ENCODE assay signal across 26 cellular contexts in the genomic region with DNA sequence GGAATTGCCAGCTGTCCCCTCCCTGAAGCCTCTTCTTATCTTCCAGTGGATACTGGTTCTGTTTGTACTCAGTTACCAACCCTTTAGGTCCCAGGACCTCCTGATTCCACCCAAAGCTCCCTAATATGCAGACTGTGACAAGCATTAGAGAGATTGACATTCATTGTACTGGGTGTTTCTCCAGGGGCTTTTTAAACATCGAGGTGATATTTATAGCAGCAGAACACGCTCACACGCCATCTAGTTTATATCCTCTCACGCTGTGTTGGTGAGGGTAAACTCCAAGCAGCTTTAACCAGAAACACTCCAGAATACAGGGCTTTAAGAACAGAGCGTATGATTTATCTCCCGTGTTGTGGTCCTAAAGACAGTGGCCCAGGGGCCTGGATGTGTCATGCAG.
A peak's percentile ranks its signal among the peaks of the same experiment; 100 is the strongest.
DNase-seq lines count a peak whose midpoint lies in the region; ATAC-seq, FAIRE-seq and TF ChIP-seq lines count a peak whose summit lies in the region.
"Had no signal": no experiment of that assay in that cellular context is flagged by ENCODE, and none has a peak within 500 bp of the region (broad histone marks: within the 10 kb centered on the region; RNA-seq: fewer than 3 reads in every experiment).

No MANE protein-coding gene starts in this region.

- H3K36me3 ChIP-seq in SJCRH30 = no peaks in the 10 kb centered on the region
- no peaks in the 10 kb centered on the region for H3K36me3 ChIP-seq in GM12878 (ENCODE audit: control insufficient read depth in 2 of 2, insufficient read depth in 2 of 2, low read length in 1 of 2)
- H3K36me3 ChIP-seq in neural cell (ENCODE audit: insufficient read depth, low read length) = no peaks in the 10 kb centered on the region
- no peaks in the 10 kb centered on the region for H3K36me3 ChIP-seq in GM23248 (ENCODE audit: low read depth)
- H3K36me3 ChIP-seq: BE2C, BLaER1 had no signal

- TF ChIP-seq CTCF in GM12865 (IDR thresholded peaks at IDR 0.05; ENCODE audit: insufficient read depth, low read depth, low read length, missing control alignments) (no peak), GM12878 (IDR thresholded peaks at IDR 0.05 in 2 of 3, conservative IDR thresholded peaks at IDR 0.05 in 1 of 3; ENCODE audit: control insufficient read depth in 2 of 3, extremely low read depth in 1 of 3, insufficient read depth in 1 of 3, low read depth in 3 of 3, low read length in 3 of 3) (no peak), neural cell (IDR thresholded peaks at IDR 0.05; ENCODE audit: poor library complexity, severe bottlenecking) (no peak)

- in situ Hi-C loops in GM12878 (cut with MboI) (no loop called here), GM23248 (cut with MboI) (no loop called here)

- H2AFZ ChIP-seq in GM12878 (ENCODE audit: control insufficient read depth, low read depth, low read length) = no peak overlapping the region
- no peak overlapping the region for H2AFZ ChIP-seq in neural cell (ENCODE audit: low read depth, low read length)
- H2AFZ ChIP-seq in GM23248 = no peak overlapping the region

- no peaks in the 10 kb centered on the region for H3K9me2 ChIP-seq in neural cell (ENCODE audit: insufficient read depth, low read length)
- H3K9me2 ChIP-seq in GM23248 (ENCODE audit: insufficient read depth) = no peaks in the 10 kb centered on the region

- WGBS in GM12878 (ENCODE audit: insufficient coverage, insufficient replicate concordance, low lambda C conversion rate, missing lambda C conversion rate) = 14% methylated on average over 6 of the region's 6 CpGs
- 26 to 36% methylated on average over 6 of the region's 6 CpGs for WGBS in GM23248 (ENCODE audit: low coverage in 1 of 2, low lambda C conversion rate in 2 of 2, missing lambda C conversion rate in 2 of 2), 2 experiments

- no peak for TF ChIP-seq POLR2A in GM12878 (IDR thresholded peaks at IDR 0.05; ENCODE audit: low read depth, low read length)

- H3K4me3 ChIP-seq in GM12865 (ENCODE audit: low read depth, low read length) (no peak overlapping the region), SJCRH30 (no peak overlapping the region), GM12878 (no peak overlapping the region), neural cell (ENCODE audit: low read length) (peak overlapping the region; percentile 52), GM23248 (no peak overlapping the region)
- H3K4me3 ChIP-seq: BLaER1 had no signal

- TF ChIP-seq EP300 in GM12878 (IDR thresholded peaks at IDR 0.05; ENCODE audit: borderline replicate concordance in 1 of 2, control insufficient read depth in 1 of 2, low read depth in 2 of 2, low read length in 2 of 2) (no peak), neural cell (conservative IDR thresholded peaks at IDR 0.05; ENCODE audit: poor library complexity, severe bottlenecking) (peak; percentile 78)

- RAD21 ChIA-PET in GM12878 (lab: Charles Lee; ENCODE audit: unreplicated experiment) = interaction anchor here (1.6 kb wide), 1 partner anchor 17 kb away, joined by 4 read pairs; no protein-coding TSS in a partner anchor

- H3K27ac ChIP-seq in SJCRH30 (peak overlapping the region; percentile 55; the same call in 1 of the 2 replicates), GM12878 (ENCODE audit: control insufficient read depth, insufficient read depth) (no peak overlapping the region), neural cell (ENCODE audit: low read length) (peak overlapping the region; percentile 81), GM23248 (no peak overlapping the region)
- H3K27ac ChIP-seq: BLaER1 had no signal

- H3K9ac ChIP-seq in GM12878 (ENCODE audit: control insufficient read depth, insufficient read depth, low read length) (no peak overlapping the region), neural cell (ENCODE audit: low read length) (peak overlapping the region; percentile 59), GM23248 (no peak overlapping the region)
- H3K9ac ChIP-seq: BLaER1 had no signal

- H3F3A ChIP-seq in neural cell (ENCODE audit: insufficient read depth, low read length, poor library complexity, severe bottlenecking) = no peaks in the 10 kb centered on the region
- no peaks in the 10 kb centered on the region for H3F3A ChIP-seq in GM23248 (ENCODE audit: insufficient read depth)

- H4K20me1 ChIP-seq in GM12878 (ENCODE audit: control insufficient read depth, insufficient read depth) = no peaks in the 10 kb centered on the region
- no peaks in the 10 kb centered on the region for H4K20me1 ChIP-seq in neural cell (ENCODE audit: insufficient read depth)
- no peaks in the 10 kb centered on the region for H4K20me1 ChIP-seq in GM23248 (ENCODE audit: insufficient read depth)
- H4K20me1 ChIP-seq: BLaER1 had no signal

- H3K4me1 ChIP-seq in SJCRH30 = peaks cover 17% of the 10 kb centered on the region; the same call in 1 of the 2 replicates
- no peaks in the 10 kb centered on the region for H3K4me1 ChIP-seq in GM12878 (ENCODE audit: control insufficient read depth, insufficient read depth, low read length)
- H3K4me1 ChIP-seq in GM23248 (ENCODE audit: insufficient read depth) = no peaks in the 10 kb centered on the region
- H3K4me1 ChIP-seq: BE2C, BLaER1 had no signal

- no peaks in the 10 kb centered on the region for H3K9me3 ChIP-seq in SJCRH30 (replicated peaks)
- no peaks in the 10 kb centered on the region; the same call in 2 of the 3 replicates for H3K9me3 ChIP-seq in GM12878 (replicated peaks; ENCODE audit: control insufficient read depth, insufficient read depth, low read length)
- no peaks in the 10 kb centered on the region for H3K9me3 ChIP-seq in neural cell (ENCODE audit: low read length)
- H3K9me3 ChIP-seq in GM23248 (ENCODE audit: low read depth) = no peaks in the 10 kb centered on the region
- H3K9me3 ChIP-seq: BE2C, BLaER1 had no signal

- H3K4me2 ChIP-seq in GM12878 (ENCODE audit: control insufficient read depth, insufficient read depth) (no peak overlapping the region), neural cell (ENCODE audit: low read length) (peak overlapping the region; percentile 45), GM23248 (ENCODE audit: unreplicated experiment) (no peak overlapping the region)
- H3K4me2 ChIP-seq: BLaER1 had no signal

- no peak for FAIRE-seq in GM12878 (lab: Jason Lieb, UNC)
- FAIRE-seq: A204.1, GM12892, GM18507 had no signal

- no TSS peak for BruUV-seq in GM12878 (replicated peaks; lab: Mats Ljungman, UMichigan)

- CTCF ChIA-PET in GM12878 (lab: Yijun Ruan, JAX) = interaction anchor here (0.6 kb wide), 1 partner anchor 117 kb away, joined by 3 read pairs; no protein-coding TSS in a partner anchor

- TF ChIP-seq RAD21 in GM12878 (IDR thresholded peaks at IDR 0.05; ENCODE audit: insufficient read depth, low read depth, low read length) (no peak), neural cell (conservative IDR thresholded peaks at IDR 0.05) (peak; percentile 33)

- intact Hi-C loops in GM12878 (cut with micrococcal nuclease; ENCODE audit: unreplicated experiment) = no loop called here

- SMC1A ChIA-PET in GM12878 (lab: Charles Lee; ENCODE audit: uncharacterized antibody, unreplicated experiment) = interaction anchor here (0.6 to 1.5 kb wide), 4 partner anchors 13 to 93 kb away, joined by 3 to 4 read pairs (median 3); no protein-coding TSS in a partner anchor

- ATAC-seq in GM12878 = peak; percentile 56

- peak; percentile 11 for DNase-seq in GM12865 (ENCODE audit: low read depth)
- DNase-seq in SJCRH30 = no peak
- DNase-seq in GM12878 (ENCODE audit: low read depth, low spot score) = no peak
- DNase-seq in stimulated activated naive CD4-positive, alpha-beta T cell (lab: John Stamatoyannopoulos, UW) = no peak
- DNase-seq in GM23248 = no peak
- no peak for DNase-seq in SW480 (ENCODE audit: low spot score)
- DNase-seq: 8988T; ACHN; BE2C; C1 segment of cervical spinal cord; CD4-positive, alpha-beta memory T cell; CD4-positive, CD25-positive, alpha-beta regulatory T cell; CD8-positive, alpha-beta memory T cell; COR-L47; DMS 273 treated with DMSO at 0.1 percent for 48 hours; DMS153; DMS53; DMS79; DND-41; EL; GDM1 had no signal

- H3K27me3 ChIP-seq in SJCRH30 = no peaks in the 10 kb centered on the region
- H3K27me3 ChIP-seq in GM12878 (replicated peaks in 1 of 2; ENCODE audit: control insufficient read depth in 2 of 2, insufficient read depth in 2 of 2, low read length in 1 of 2) = peaks cover 0 to 7% of the 10 kb centered on the region in 2 experiments; a peak in 3 of 4 replicates
- no peaks in the 10 kb centered on the region for H3K27me3 ChIP-seq in neural cell (ENCODE audit: insufficient read depth, low read depth, low read length)
- peaks cover 81% of the 10 kb centered on the region for H3K27me3 ChIP-seq in GM23248 (replicated peaks; ENCODE audit: insufficient read depth)
- H3K27me3 ChIP-seq: BE2C, BLaER1 had no signal

- POLR2A ChIA-PET in GM12878 (lab: Charles Lee) = interaction anchor here (0.5 kb wide), 1 partner anchor 268 kb away, joined by 3 read pairs; no protein-coding TSS in a partner anchor

- H3K79me2 ChIP-seq in GM12878 (ENCODE audit: control insufficient read depth, insufficient read depth, low read length) (no peaks in the 10 kb centered on the region), neural cell (replicated peaks; ENCODE audit: insufficient read depth, low read length) (no peaks in the 10 kb centered on the region), GM23248 (ENCODE audit: insufficient read depth) (no peaks in the 10 kb centered on the region)

TF ChIP-seq in GM12878, 131 proteins besides CTCF, POLR2A, EP300 and RAD21 (continues in another document):
- TF ChIP-seq JUNB (IDR thresholded peaks at IDR 0.05) (no peak), DPF2 (IDR thresholded peaks at IDR 0.05) (no peak), CHD2 (IDR thresholded peaks at IDR 0.05; ENCODE audit: borderline replicate concordance, low read depth, low read length) (no peak)

TF ChIP-seq in neural cell, 6 proteins besides CTCF, POLR2A, EP300 and RAD21 (continues in another document):
- peak; percentile 19 for TF ChIP-seq SMC3 (conservative IDR thresholded peaks at IDR 0.05; ENCODE audit: poor library complexity)

Comparison
In these comparisons a context has a peak if more than half of its experiments do, and no peak if none do; other contexts are left out.
1. H3K27ac ChIP-seq: peak in SJCRH30 (single experiment) and neural cell (single experiment); none in GM12878 (single experiment) and GM23248 (single experiment).